In the genomic region with DNA sequence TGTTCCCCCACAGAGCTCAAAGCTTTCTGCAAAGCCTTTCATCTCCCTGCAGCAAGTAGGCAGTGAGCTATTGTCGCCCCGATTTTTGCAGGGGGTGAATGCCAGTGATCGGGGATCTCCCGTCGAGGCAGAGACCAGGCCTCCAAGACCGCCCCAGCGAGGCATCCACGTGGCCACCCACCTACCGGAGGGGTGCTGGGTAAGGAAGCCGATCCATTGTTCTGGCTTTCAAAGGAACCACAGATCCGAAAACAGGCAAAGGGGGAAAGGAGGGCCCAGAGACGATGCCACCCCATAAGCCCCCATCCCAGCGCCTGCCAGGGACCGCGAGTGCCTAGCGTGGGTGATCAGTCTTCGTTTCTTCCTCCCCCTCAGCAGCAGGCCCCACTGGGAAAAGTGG, we compare ENCODE assay signal across 22 cellular contexts. TPM values are rescaled to one million over a fixed set of nuclear protein-coding genes. Genes with fewer than 3 reads are reported as not detected.
"Had no signal": no experiment of that assay in that cellular context is flagged by ENCODE, and none has a peak within 500 bp of the region (broad histone marks: within the 10 kb centered on the region; RNA-seq: fewer than 3 reads in every experiment).

No MANE protein-coding gene starts in this region.

- H3K4me3 Mint-ChIP-seq: activated T-helper 1 cell treated with anti-CD3 and anti-CD28 coated beads, Interleukin-12 subunit alpha, Interleukin-12 subunit beta, Interleukin-2, Interleukin-4 antibody, amounts not matched to agents 30 ng/mL and 10 ng/mL and 1 ng/mL, durations not matched to agents 14 hours and 24 hours and 36 hours; mesothelial cell of epicardium; stimulated activated memory B cell treated with anti-CD40 and anti-IgM and Interleukin-4, amounts not matched to agents 10 μg/mL and 1 μg/mL and 100 μg/mL, for 72 hours; T-helper 1 cell treated with Interleukin-12 subunit alpha and Interleukin-12 subunit beta and Interleukin-4 antibody, amounts not matched to agents 30 μg/mL and 1 μg/mL, for 36 hours had no signal

- H3K4me3 ChIP-seq: thoracic aorta had no signal

- H3K36me3 Mint-ChIP-seq: brain; immature natural killer cell; mesothelial cell of epicardium; stimulated activated memory B cell treated with anti-CD40 and anti-IgM and Interleukin-4, amounts not matched to agents 10 μg/mL and 1 μg/mL and 100 μg/mL, for 72 hours had no signal

- H3K27ac ChIP-seq: thoracic aorta had no signal

- FAIRE-seq: endometrium, frontal cortex, small intestine had no signal

- H3K9me3 ChIP-seq: thoracic aorta had no signal

- H3K9me3 Mint-ChIP-seq: activated T-helper 1 cell treated with anti-CD3 and anti-CD28 coated beads, Interleukin-12 subunit alpha, Interleukin-12 subunit beta, Interleukin-2, Interleukin-4 antibody, amounts not matched to agents 30 ng/mL and 10 ng/mL and 1 ng/mL, durations not matched to agents 14 hours and 24 hours and 36 hours; central memory CD8-positive, alpha-beta T cell; immature natural killer cell; mesothelial cell of epicardium; stimulated activated memory B cell treated with anti-CD40 and anti-IgM and Interleukin-4, amounts not matched to agents 10 μg/mL and 1 μg/mL and 100 μg/mL, for 72 hours; T-helper 1 cell treated with Interleukin-12 subunit alpha and Interleukin-12 subunit beta and Interleukin-4 antibody, amounts not matched to agents 30 μg/mL and 1 μg/mL, for 36 hours had no signal

- ATAC-seq: right cardiac atrium; stimulated activated memory B cell treated with anti-CD40 and anti-IgM and Interleukin-4, amounts not matched to agents 10 μg/mL and 1 μg/mL and 100 μg/mL, for 72 hours had no signal

- H3K36me3 ChIP-seq: thoracic aorta had no signal

- H3K27ac Mint-ChIP-seq: activated T-helper 1 cell treated with anti-CD3 and anti-CD28 coated beads, Interleukin-12 subunit alpha, Interleukin-12 subunit beta, Interleukin-2, Interleukin-4 antibody, amounts not matched to agents 30 ng/mL and 10 ng/mL and 1 ng/mL, durations not matched to agents 14 hours and 24 hours and 36 hours; brain; immature natural killer cell; mesothelial cell of epicardium; nephron progenitor cell; progenitor cell of endocrine pancreas; stimulated activated memory B cell treated with anti-CD40 and anti-IgM and Interleukin-4, amounts not matched to agents 10 μg/mL and 1 μg/mL and 100 μg/mL, for 72 hours; T-helper 1 cell treated with Interleukin-12 subunit alpha and Interleukin-12 subunit beta and Interleukin-4 antibody, amounts not matched to agents 30 μg/mL and 1 μg/mL, for 36 hours had no signal

- DNase-seq: activated CD4-positive, alpha-beta T cell treated with anti-CD3 and anti-CD28 coated beads, Interleukin-2, amount 50 U/mL, for 1 hour; activated CD4-positive, CD25-positive, alpha-beta regulatory T cell treated with anti-CD3 and anti-CD28 coated beads, Interleukin-2, amount 50 U/mL, for 72 hours; activated naive CD4-positive, alpha-beta T cell; cortex of kidney; erythroblast; immature natural killer cell; nephron progenitor cell; small intestine; stimulated activated CD4-positive, alpha-beta T cell treated with anti-CD3 and anti-CD28 coated beads, Interleukin-4, amount 100 ng/mL, for 24 hours had no signal

RNA-seq across cellular contexts. Expression of a gene that starts 2.4 kb away (rescaled TPM):
- total RNA-seq: lung microvascular endothelial cell had no signal

RNA-seq across cellular contexts. Expression of a gene that starts 24.4 kb away (rescaled TPM):
- total RNA-seq: frontal cortex, lung microvascular endothelial cell, right cardiac atrium, thoracic aorta, ureter had no signal
- polyA plus RNA-seq: immature natural killer cell, right cardiac atrium, small intestine had no signal
